ENCODE assay signal across 8 cellular contexts in the genomic region with DNA sequence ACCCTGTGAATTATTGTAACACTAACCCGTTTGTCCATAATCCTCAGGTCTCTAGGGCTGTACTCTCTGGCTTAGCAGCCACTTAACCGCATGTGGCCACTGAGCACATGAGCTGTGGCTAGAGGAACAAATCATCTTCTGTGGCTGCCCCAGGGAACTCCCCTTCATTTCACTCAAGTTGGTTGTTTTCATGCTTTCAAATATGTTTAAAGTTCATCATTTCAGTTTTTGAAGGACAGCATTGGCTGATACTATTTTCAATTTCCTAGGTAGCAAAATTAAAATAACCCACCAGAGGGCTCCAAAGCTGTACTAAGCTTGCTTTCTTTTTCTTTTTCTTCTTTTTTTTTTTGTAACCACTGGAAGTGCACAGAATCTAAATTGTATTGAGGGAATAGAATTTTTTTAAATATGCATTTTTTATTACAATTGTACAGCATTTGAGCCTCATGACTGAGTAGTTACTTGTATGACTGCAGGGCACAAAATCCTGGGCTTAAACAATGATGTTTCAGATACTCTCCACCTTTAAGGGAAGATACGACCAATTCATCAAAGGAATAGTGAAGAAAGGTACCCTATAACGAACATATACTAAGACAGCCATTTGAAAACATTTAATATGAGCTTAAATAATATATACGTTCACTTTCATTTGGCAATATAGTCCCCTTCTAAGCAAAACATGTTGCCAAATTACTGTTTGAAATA. TPM values are rescaled to one million over a fixed set of nuclear protein-coding genes. Genes with fewer than 3 reads are reported as not detected.
DNase-seq lines count a peak whose midpoint lies in the region; ATAC-seq, FAIRE-seq and TF ChIP-seq lines count a peak whose summit lies in the region.

No MANE protein-coding gene starts in this region.

- no peak for FAIRE-seq in HTR-8/SVneo (lab: Jason Lieb, UNC)

- H3K36me3 ChIP-seq in stomach = no peaks in the 10 kb centered on the region

- H3K4me1 ChIP-seq in stomach = no peaks in the 10 kb centered on the region

- H3K4me3 ChIP-seq in AG10803 (ENCODE audit: low read length) (no peak overlapping the region), stomach (no peak overlapping the region)

- no peak for TF ChIP-seq POLR2A in stomach (IDR thresholded peaks at IDR 0.05)

- H3K27ac ChIP-seq in stomach = no peak overlapping the region

- ATAC-seq in GM19395 (IDR thresholded peaks at IDR 0.05; ENCODE audit: unreplicated experiment) (peak; percentile 62), HG02973 (IDR thresholded peaks at IDR 0.05; ENCODE audit: unreplicated experiment) (no peak), HG02884 (IDR thresholded peaks at IDR 0.05; ENCODE audit: unreplicated experiment) (no peak)

- no peaks in the 10 kb centered on the region for H3K9me3 ChIP-seq in stomach

- intact Hi-C loops in stomach (cut with DNase I; ENCODE audit: low total_unique reads) = no loop called here

- no peak for TF ChIP-seq EP300 in stomach (IDR thresholded peaks at IDR 0.05)

- TF ChIP-seq CTCF in AG10803 (conservative IDR thresholded peaks at IDR 0.05; ENCODE audit: low read length) (peak; percentile 58), stomach (IDR thresholded peaks at IDR 0.05) (peak in 3 of 7 experiments; percentile 24 to 27 (median 26))

- H3K27me3 ChIP-seq in stomach = no peaks in the 10 kb centered on the region

- peak; percentile 30 for DNase-seq in AG10803 (ENCODE audit: low read depth)
- DNase-seq in UCSD-AML1 (lab: John Stamatoyannopoulos, UW; ENCODE audit: unreplicated experiment) = peak; percentile 16
- peak; percentile 25 for DNase-seq in left kidney (ENCODE audit: low read depth, low spot score)
- no peak for DNase-seq in HTR-8/SVneo (ENCODE audit: insufficient read length, low spot score)
- no peak for DNase-seq in stomach

- WGBS in stomach, 5 donors = 56 to 65% (median 58%) methylated on average over 5 of the region's 5 CpGs

RNA-seq across cellular contexts. Expression of gene MRC1, which starts 38.6 kb away (rescaled TPM):
- 10 to 100 TPM in 3 of 5 donors, 1 to 10 TPM in 2; 4.9 to 50.3 (median 19.1) TPM for total RNA-seq in stomach
- 1 to 10 TPM; 1.9 to 7.9 (median 7.0) TPM for polyA plus RNA-seq in stomach

Comparison
In these comparisons a context has a peak if more than half of its experiments do, and no peak if none do; other contexts are left out.
1. DNase-seq: peak in AG10803 (single experiment), UCSD-AML1 (single experiment) and left kidney (single experiment); none in HTR-8/SVneo (single experiment) and stomach (single experiment).